ENCODE assay signal across 13 cellular contexts in genomic region chr9:100350188-100350587, GRCh38. TPM values are rescaled to one million over a fixed set of nuclear protein-coding genes. Genes with fewer than 3 reads are reported as not detected.
DNase-seq lines count a peak whose midpoint lies in the region; ATAC-seq, FAIRE-seq and TF ChIP-seq lines count a peak whose summit lies in the region.
"Had no signal": no experiment of that assay in that cellular context is flagged by ENCODE, and none has a peak within 500 bp of the region (broad histone marks: within the 10 kb centered on the region; RNA-seq: fewer than 3 reads in every experiment).

No MANE protein-coding gene starts in this region.

- H3K4me1 ChIP-seq in HEK293 (ENCODE audit: control insufficient read depth, insufficient read depth, low read length) (no peaks in the 10 kb centered on the region), keratinocyte (ENCODE audit: control insufficient read depth, extremely low read depth, insufficient read depth, low read length) (peaks cover 24% of the 10 kb centered on the region), smooth muscle cell (ENCODE audit: low read depth) (peaks cover 27% of the 10 kb centered on the region), right atrium auricular region (peaks cover 0 to 14% of the 10 kb centered on the region in 2 donors), prostate gland (replicated peaks) (peaks cover 2% of the 10 kb centered on the region)

- POLR2A ChIA-PET in CD4-positive, alpha-beta T cell (lab: Charles Lee) = interaction anchor here (0.5 to 1.4 kb wide), 3 partner anchors 13 to 531 kb away, joined by 3 to 5 read pairs (median 4); no protein-coding TSS in a partner anchor
- POLR2A ChIA-PET in HEK293 (lab: Yijun Ruan, JAX) (interaction anchor here (0.6 kb wide), 1 partner anchor 17 kb away, joined by 3 read pairs; no protein-coding TSS in a partner anchor), T-cell (lab: Charles Lee) (no interaction called here)

- TF ChIP-seq CTCF in CD4-positive, alpha-beta T cell (IDR thresholded peaks at IDR 0.05) = no peak
- TF ChIP-seq CTCF in HEK293 (tag by site-specific recombination; IDR thresholded peaks at IDR 0.05) = no peak
- no peak for TF ChIP-seq CTCF in keratinocyte (optimal IDR thresholded peaks at IDR 0.05 in 1 of 3, IDR thresholded peaks at IDR 0.05 in 1 of 3, conservative IDR thresholded peaks at IDR 0.05 in 1 of 3; ENCODE audit: extremely low read depth in 1 of 3, insufficient read depth in 2 of 3, low read length in 3 of 3)
- TF ChIP-seq CTCF in smooth muscle cell (IDR thresholded peaks at IDR 0.05; ENCODE audit: borderline replicate concordance, insufficient read depth, poor library complexity, severe bottlenecking) = no peak
- TF ChIP-seq CTCF in right atrium auricular region (IDR thresholded peaks at IDR 0.05) = no peak
- no peak for TF ChIP-seq CTCF in prostate gland (IDR thresholded peaks at IDR 0.05)

- H3K9me3 Mint-ChIP-seq in CD4-positive, alpha-beta T cell = peaks cover 2% of the 10 kb centered on the region
- H3K9me3 Mint-ChIP-seq in T-cell = peaks cover 0 to 6% (median 0%) of the 10 kb centered on the region in 3 donors

- H3K36me3 Mint-ChIP-seq in CD4-positive, alpha-beta T cell (ENCODE audit: low read depth) = peaks cover 35% of the 10 kb centered on the region
- H3K36me3 Mint-ChIP-seq in T-cell = peaks cover 13% of the 10 kb centered on the region

- H3K27me3 ChIP-seq in CD4-positive, alpha-beta T cell (ENCODE audit: control insufficient read depth, insufficient read depth, low read length) = no peaks in the 10 kb centered on the region
- H3K27me3 ChIP-seq in keratinocyte (ENCODE audit: control insufficient read depth, extremely low read depth, insufficient read depth, low read length) (no peaks in the 10 kb centered on the region), smooth muscle cell (ENCODE audit: low read depth) (no peaks in the 10 kb centered on the region), right atrium auricular region (no peaks in the 10 kb centered on the region), prostate gland (replicated peaks; ENCODE audit: insufficient read depth) (no peaks in the 10 kb centered on the region)
- H3K27me3 ChIP-seq: colonic mucosa, heart left ventricle had no signal

- H3K4me3 ChIP-seq in HEK293 (ENCODE audit: low read depth, low read length) = peak overlapping the region; percentile 5
- H3K4me3 ChIP-seq in keratinocyte (ENCODE audit: control insufficient read depth in 2 of 3, extremely low read depth in 1 of 3, insufficient read depth in 2 of 3, low read depth in 1 of 3, low read length in 3 of 3) = peak overlapping the region in 2 of 3 experiments; percentile 15 to 35
- no peak overlapping the region for H3K4me3 ChIP-seq in smooth muscle cell
- no peak overlapping the region for H3K4me3 ChIP-seq in right atrium auricular region
- H3K4me3 ChIP-seq in prostate gland = no peak overlapping the region
- H3K4me3 ChIP-seq: colonic mucosa had no signal

- no peak for FAIRE-seq in keratinocyte (lab: Jason Lieb, UNC)

- H3K9ac ChIP-seq in keratinocyte (ENCODE audit: control insufficient read depth, extremely low read depth, insufficient read depth, low read length) = no peak overlapping the region
- no peak overlapping the region for H3K9ac ChIP-seq in smooth muscle cell (ENCODE audit: low read depth)

- H3K27ac Mint-ChIP-seq in CD4-positive, alpha-beta T cell = no peak overlapping the region
- no peak overlapping the region for H3K27ac Mint-ChIP-seq in T-cell

- H3K4me3 Mint-ChIP-seq in CD4-positive, alpha-beta T cell = peak overlapping the region; percentile 87
- H3K4me3 Mint-ChIP-seq in T-cell = peak overlapping the region; percentile 35 to 95 (median 39)

- H2AFZ ChIP-seq in keratinocyte (ENCODE audit: control insufficient read depth, low read length) = no peak overlapping the region
- H2AFZ ChIP-seq in smooth muscle cell (ENCODE audit: low read depth) = no peak overlapping the region

- H3K79me2 ChIP-seq in keratinocyte (ENCODE audit: control insufficient read depth, insufficient read depth, low read length) (peaks cover 74% of the 10 kb centered on the region), smooth muscle cell (ENCODE audit: low read depth) (peaks cover 71% of the 10 kb centered on the region)

- CTCF ChIA-PET in CD4-positive, alpha-beta T cell (lab: Charles Lee) = interaction anchor here (1.0 kb wide), 1 partner anchor 26 kb away, joined by 4 read pairs; no protein-coding TSS in a partner anchor
- CTCF ChIA-PET in HEK293 (lab: Yijun Ruan, JAX) = interaction anchor here (0.6 to 3.2 kb wide), 4 partner anchors 12 to 84 kb away, joined by 3 to 20 read pairs (median 4); no protein-coding TSS in a partner anchor
- CTCF ChIA-PET in T-cell (lab: Charles Lee) = interaction anchor here (1.4 to 2.0 kb wide), 2 partner anchors 25 to 26 kb away, joined by 5 to 9 read pairs; no protein-coding TSS in a partner anchor

- peaks cover 9% of the 10 kb centered on the region for H4K20me1 ChIP-seq in keratinocyte (ENCODE audit: control insufficient read depth, extremely low read depth, insufficient read depth, low read length)
- H4K20me1 ChIP-seq in smooth muscle cell (ENCODE audit: low read depth) = peaks cover 39% of the 10 kb centered on the region

- H3K4me1 Mint-ChIP-seq in CD4-positive, alpha-beta T cell (ENCODE audit: low read depth) = peaks cover 74% of the 10 kb centered on the region
- peaks cover 61 to 72% (median 71%) of the 10 kb centered on the region in 3 donors for H3K4me1 Mint-ChIP-seq in T-cell

- no peak overlapping the region for H3K27ac ChIP-seq in CD4-positive, alpha-beta T cell (ENCODE audit: low read depth, low read length)
- H3K27ac ChIP-seq in HEK293 (ENCODE audit: extremely low read depth, low read depth, low read length) (no peak overlapping the region), keratinocyte (ENCODE audit: control insufficient read depth, insufficient read depth, low read length) (no peak overlapping the region), smooth muscle cell (ENCODE audit: low read depth) (no peak overlapping the region), right atrium auricular region (no peak overlapping the region), prostate gland (no peak overlapping the region)
- H3K27ac ChIP-seq: colonic mucosa, heart left ventricle had no signal

- peaks cover 3% of the 10 kb centered on the region for H3K9me1 ChIP-seq in keratinocyte (ENCODE audit: control insufficient read depth, extremely low read depth, insufficient read depth, low read length)

- DNase-seq in CD4-positive, alpha-beta T cell = no peak
- no peak for DNase-seq in T-cell
- DNase-seq in keratinocyte (ENCODE audit: low read depth, low spot score) = no peak
- DNase-seq in smooth muscle cell (lab: John Stamatoyannopoulos, UW; ENCODE audit: unreplicated experiment) = no peak
- DNase-seq in right atrium auricular region (ENCODE audit: low spot score) = no peak
- no peak for DNase-seq in prostate gland (ENCODE audit: low spot score)
- DNase-seq: activated effector memory CD4-positive, alpha-beta T cell treated with anti-CD3 and anti-CD28 coated beads, Interleukin-2, amount 50 U/mL, for 16 hours; colonic mucosa; heart left ventricle; NCI-H1105 treated with DMSO at 0.1 percent for 48 hours; NK-92 treated with Interleukin-12 subunit alpha and Interleukin-12 subunit beta, amount 100 ng/mL, for 24 hours had no signal

- 87% methylated on average over 1 of the region's 1 CpG for WGBS in smooth muscle cell (ENCODE audit: low lambda C conversion rate)
- WGBS in prostate gland = 97% methylated on average over 1 of the region's 1 CpG

- no peak for ATAC-seq in CD4-positive, alpha-beta T cell (ENCODE audit: poor library complexity)
- ATAC-seq in T-cell (replicated peaks in 1 of 4) (no peak), GM18519 (IDR thresholded peaks at IDR 0.05; ENCODE audit: low FRiP score, unreplicated experiment) (no peak)
- ATAC-seq: heart left ventricle had no signal

- no peaks in the 10 kb centered on the region for H3F3A ChIP-seq in smooth muscle cell (ENCODE audit: low read depth)

- intact Hi-C loops in CD4-positive, alpha-beta T cell (cut with DNase I, micrococcal nuclease) = loop anchor here (5.0 to 10.0 kb wide), 5 partner anchors 77 to 1128 kb away; partner anchors contain the start of genes MSANTD3 (in 2 of the 2), ALG2 (in 1 of the 2), MRPL50 (in 1 of the 2) and NR4A3 (in 1 of the 2)
- intact Hi-C loops in prostate gland (cut with DNase I) = loop anchor here (5.0 kb wide), 1 partner anchor 77 kb away; the partner anchor contains the start of gene MSANTD3

- no peaks in the 10 kb centered on the region for H3K9me3 ChIP-seq in CD4-positive, alpha-beta T cell (ENCODE audit: control insufficient read depth, low read length)
- H3K9me3 ChIP-seq in HEK293 (ENCODE audit: control insufficient read depth, insufficient read depth, low read depth, low read length) (no peaks in the 10 kb centered on the region), keratinocyte (ENCODE audit: control insufficient read depth, low read depth, low read length) (no peaks in the 10 kb centered on the region), smooth muscle cell (replicated peaks; ENCODE audit: low read depth) (no peaks in the 10 kb centered on the region), right atrium auricular region (no peaks in the 10 kb centered on the region), prostate gland (no peaks in the 10 kb centered on the region)
- H3K9me3 ChIP-seq: colonic mucosa, heart left ventricle had no signal

- dilution Hi-C loops in keratinocyte (cut with MboI; ENCODE audit: extremely low pct_ligation_motif_present, low sequenced_read_pairs) = no loop called here

- H3K27me3 Mint-ChIP-seq in CD4-positive, alpha-beta T cell = no peaks in the 10 kb centered on the region
- H3K27me3 Mint-ChIP-seq in T-cell = no peaks in the 10 kb centered on the region

- H3K36me3 ChIP-seq in HEK293 (ENCODE audit: control insufficient read depth in 2 of 2, insufficient read depth in 1 of 2, low read length in 2 of 2) (peaks cover 2 to 32% of the 10 kb centered on the region in 2 experiments; a peak in 2 of 3 replicates), keratinocyte (ENCODE audit: control insufficient read depth in 2 of 2, extremely low read depth in 1 of 2, insufficient read depth in 2 of 2, low read length in 2 of 2) (peaks cover 2 to 8% of the 10 kb centered on the region in 2 experiments), smooth muscle cell (ENCODE audit: low read depth) (peaks cover 4% of the 10 kb centered on the region), right atrium auricular region (peaks cover 7% of the 10 kb centered on the region), prostate gland (no peaks in the 10 kb centered on the region)
- H3K36me3 ChIP-seq: colonic mucosa had no signal

- TF ChIP-seq POLR2A in prostate gland (IDR thresholded peaks at IDR 0.05) = no peak

- H3K4me2 ChIP-seq in keratinocyte (ENCODE audit: control insufficient read depth, extremely low read depth, insufficient read depth, low read depth, low read length) (peak overlapping the region; percentile 96), smooth muscle cell (no peak overlapping the region)

RNA-seq across cellular contexts. Expression of gene TEX10, which starts 2.6 kb away (rescaled TPM):
- total RNA-seq in CD4-positive, alpha-beta T cell = 10 to 100 TPM in 1 of 2 experiments, 1 to 10 TPM in 1; 9.3 to 10.1 TPM
- 10 to 100 TPM; 14.7 to 18.9 (median 16.7) TPM for total RNA-seq in T-cell
- 31.3 to 50.7 TPM (median 32.9 TPM) in 3 replicates for polyA plus RNA-seq in keratinocyte
- 18.6 TPM for polyA plus RNA-seq in keratinocyte (2011; ENCODE audit: low read depth)
- 19.1 and 39.6 TPM in 2 replicates for polyA plus RNA-seq in keratinocyte (2011; cell fraction: cytosol; rRNA removed)
- 40.9 and 50.7 TPM in 2 replicates for polyA plus RNA-seq in keratinocyte (2011; cell fraction: nucleus; rRNA removed)
- 23.4 and 26.6 TPM in 2 replicates for polyA plus RNA-seq in keratinocyte (2012; ENCODE audit: low replicate concordance)
- 12.5 to 58.2 TPM (median 29.1 TPM) in 3 replicates for polyA minus RNA-seq in keratinocyte
- 15.0 TPM for polyA minus RNA-seq in keratinocyte (2011; cell fraction: cytosol; rRNA and poly(A)+ RNA removed)
- polyA minus RNA-seq in keratinocyte (2011; cell fraction: nucleus; rRNA and poly(A)+ RNA removed) = 26.2 and 50.9 TPM in 2 replicates
- total RNA-seq in smooth muscle cell = 29.2 and 30.5 TPM in 2 replicates
- 13.5 and 16.3 TPM in 2 replicates for polyA plus RNA-seq in smooth muscle cell
- 1 to 10 TPM; 8.6 to 9.9 TPM for total RNA-seq in right atrium auricular region
- 10 to 100 TPM; 17.3 to 32.1 TPM for total RNA-seq in prostate gland

Comparison
In these comparisons a context has a peak if more than half of its experiments do, and no peak if none do; other contexts are left out.
1. H3K4me3 ChIP-seq: peak in HEK293 (single experiment) and keratinocyte (2 of 3); none in smooth muscle cell (single experiment), right atrium auricular region (0 of 2) and prostate gland (0 of 2).
2. POLR2A ChIA-PET loops: an anchor here in CD4-positive, alpha-beta T cell (0.5 to 1.4 kb wide) and HEK293 (0.6 kb wide); none called in T-cell.